Comparison of ENCODE assay signal across 9 cellular contexts in the genomic region with DNA sequence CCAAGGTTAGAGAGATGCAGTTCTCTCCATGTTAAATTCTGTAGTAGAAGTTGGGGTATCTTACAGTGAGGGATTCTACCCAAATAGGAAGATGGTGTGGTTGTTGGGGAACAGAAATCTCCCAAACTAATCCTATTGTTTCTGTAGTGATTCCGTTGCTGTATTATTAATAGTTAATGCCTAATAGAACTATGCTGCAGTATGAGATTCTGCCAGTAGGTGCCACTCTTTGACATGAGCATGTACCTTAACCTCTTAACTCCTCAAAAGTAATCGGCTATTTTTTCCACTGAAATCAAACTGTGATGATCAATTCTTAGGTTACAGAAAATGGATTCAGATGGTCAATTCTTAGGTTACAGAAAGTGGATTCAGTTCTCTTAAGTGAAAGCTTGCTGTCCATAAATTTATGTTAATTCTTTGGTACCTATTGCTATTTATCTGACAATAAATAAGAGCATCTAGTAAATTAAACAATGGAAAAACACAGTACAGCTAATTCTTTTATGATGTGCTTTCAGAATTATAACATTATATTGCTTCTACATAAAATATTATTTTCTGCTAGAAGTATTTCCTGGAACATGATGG.
DNase-seq lines count a peak whose midpoint lies in the region; ATAC-seq, FAIRE-seq and TF ChIP-seq lines count a peak whose summit lies in the region.
"Had no signal": no experiment of that assay in that cellular context is flagged by ENCODE, and none has a peak within 500 bp of the region (broad histone marks: within the 10 kb centered on the region; RNA-seq: fewer than 3 reads in every experiment).

No MANE protein-coding gene starts in this region.

- FAIRE-seq in GM12891 (lab: Jason Lieb, UNC), result no peak

- H3K36me3 ChIP-seq in IMR-90 (ENCODE audit: control insufficient read depth, insufficient read depth, low read length), result no peaks in the 10 kb centered on the region
- no peaks in the 10 kb centered on the region for H3K36me3 ChIP-seq in lower lobe of right lung
- no peaks in the 10 kb centered on the region for H3K36me3 ChIP-seq in tibial nerve

- TF ChIP-seq CTCF in IMR-90 (conservative IDR thresholded peaks at IDR 0.05; ENCODE audit: low read depth, low read length) (peak; percentile 66), lower lobe of right lung (IDR thresholded peaks at IDR 0.05) (peak; percentile 56), tibial nerve (IDR thresholded peaks at IDR 0.05) (no peak)

- TF ChIP-seq RAD21 in IMR-90 (IDR thresholded peaks at IDR 0.05; ENCODE audit: low read length), result peak; percentile 70

- H2BK5ac ChIP-seq in IMR-90 (ENCODE audit: low read depth, low read length, poor library complexity, severe bottlenecking), result no peak overlapping the region

- dilution Hi-C loops in IMR-90 (cut with HindIII; ENCODE audit: low sequenced_read_pairs, unreplicated experiment), result no loop called here

- WGBS in IMR-90 (ENCODE audit: extremely low coverage in 2 of 2, insufficient read length in 1 of 2), 2 experiments, result no CpG with 5 or more reads among the region's 2 CpGs
- 74 to 85% methylated on average over 2 of the region's 2 CpGs for WGBS in tibial nerve, 2 donors

- H4K5ac ChIP-seq in IMR-90 (ENCODE audit: low read depth, low read length), result no peak overlapping the region

- H3K9ac ChIP-seq in IMR-90 (ENCODE audit: low read depth, low read length), result no peak overlapping the region

- H2BK15ac ChIP-seq in IMR-90 (ENCODE audit: low read depth, low read length), result no peak overlapping the region

- H3K27ac ChIP-seq in IMR-90 (ENCODE audit: insufficient read depth, low read length) (no peak overlapping the region), lower lobe of right lung (no peak overlapping the region), tibial nerve (no peak overlapping the region)

- no peak overlapping the region for H4K8ac ChIP-seq in IMR-90 (ENCODE audit: low read depth in 2 of 2, low read length in 2 of 2)

- no peak overlapping the region for H4K91ac ChIP-seq in IMR-90 (ENCODE audit: insufficient read depth, low read depth, low read length)

- no peak overlapping the region for H3K4ac ChIP-seq in IMR-90 (ENCODE audit: low read depth, low read length)

- H3K4me1 ChIP-seq in IMR-90 (ENCODE audit: control insufficient read depth, insufficient read depth, low read length) (peaks cover 3% of the 10 kb centered on the region; the same call in 1 of the 2 replicates), lower lobe of right lung (peaks cover 3% of the 10 kb centered on the region), tibial nerve (no peaks in the 10 kb centered on the region)

- 0 out of 2 replicates have a peak, but pooled peaks cover 4% of the 10 kb centered on the region for H3K9me1 ChIP-seq in IMR-90 (ENCODE audit: insufficient read depth, low read length)

- H3K4me2 ChIP-seq in IMR-90 (ENCODE audit: low read depth, low read length), result no peak overlapping the region

- TF ChIP-seq POLR2A in IMR-90 (IDR thresholded peaks at IDR 0.05; ENCODE audit: low read depth, low read length) (no peak), tibial nerve (IDR thresholded peaks at IDR 0.05) (no peak), GM12891 (IDR thresholded peaks at IDR 0.05; ENCODE audit: low read depth, low read length) (no peak)

- ATAC-seq in IMR-90 (ENCODE audit: low read depth), result peak; percentile 65
- ATAC-seq in lower lobe of right lung, result no peak

- H2AFZ ChIP-seq in IMR-90 (replicated peaks; ENCODE audit: low read length, poor library complexity), result no peak overlapping the region

- H2BK20ac ChIP-seq in IMR-90 (ENCODE audit: low read depth, low read length), result no peak overlapping the region

- H3K56ac ChIP-seq in IMR-90 (ENCODE audit: extremely low read depth, insufficient read depth, low read length), result no peak overlapping the region

- H3K4me3 ChIP-seq in IMR-90 (ENCODE audit: insufficient read depth, low read depth, low read length), result no peak overlapping the region
- no peak overlapping the region for H3K4me3 ChIP-seq in lower lobe of right lung
- H3K4me3 ChIP-seq in tibial nerve, result no peak overlapping the region

- no peaks in the 10 kb centered on the region for H3K27me3 ChIP-seq in IMR-90 (ENCODE audit: control insufficient read depth, insufficient read depth, low read length)
- no peaks in the 10 kb centered on the region for H3K27me3 ChIP-seq in lower lobe of right lung (ENCODE audit: low read depth)
- H3K27me3 ChIP-seq in tibial nerve, result no peaks in the 10 kb centered on the region

- no peaks in the 10 kb centered on the region for H3K79me1 ChIP-seq in IMR-90 (ENCODE audit: low read depth in 1 of 2, low read length in 2 of 2)

- no peak overlapping the region for H3K23ac ChIP-seq in IMR-90 (ENCODE audit: low read depth, low read length)

- intact Hi-C loops in IMR-90 (cut with micrococcal nuclease), result loop anchor here (1.0 kb wide), 2 partner anchors 261 to 265 kb away; no protein-coding TSS in a partner anchor
- intact Hi-C loops in lower lobe of right lung (cut with DNase I), result no loop called here

- CTCF ChIA-PET in IMR-90 (lab: Yijun Ruan, JAX), result interaction anchor here (0.7 to 1.3 kb wide), 2 partner anchors 78 to 261 kb away, joined by 3 to 8 read pairs; no protein-coding TSS in a partner anchor

- POLR2A ChIA-PET in IMR-90 (lab: Charles Lee; ENCODE audit: unreplicated experiment), result no interaction called here

- no peak overlapping the region for H3K18ac ChIP-seq in IMR-90 (ENCODE audit: low read depth, low read length)

- H4K20me1 ChIP-seq in IMR-90 (ENCODE audit: insufficient read depth, low read length), result no peaks in the 10 kb centered on the region

- H3K9me3 ChIP-seq in IMR-90 (ENCODE audit: control insufficient read depth, insufficient read depth, low read length) (peaks cover 6% of the 10 kb centered on the region), lower lobe of right lung (peaks cover 6% of the 10 kb centered on the region), tibial nerve (peaks cover 0 to 18% (median 0%) of the 10 kb centered on the region in 4 donors)

- no peak overlapping the region for H2AK5ac ChIP-seq in IMR-90 (ENCODE audit: low read depth, low read length)

- no TSS peak for BruUV-seq in IMR-90 (replicated peaks; lab: Mats Ljungman, UMichigan)

- in situ Hi-C loops in IMR-90 (cut with MboI; ENCODE audit: low sequenced_read_pairs), result no loop called here

- H2BK120ac ChIP-seq in IMR-90 (ENCODE audit: low read depth, low read length), result no peak overlapping the region

- no peak overlapping the region for H3K14ac ChIP-seq in IMR-90 (replicated peaks; ENCODE audit: low read depth, low read length)

- no peak overlapping the region for H2AK9ac ChIP-seq in IMR-90 (replicated peaks; ENCODE audit: low read depth, low read length, poor library complexity)

- peak; percentile 32 for DNase-seq in CMK (ENCODE audit: low read depth)
- peak; percentile 59 for DNase-seq in IMR-90
- DNase-seq in astrocyte of the hippocampus (ENCODE audit: low read depth, low spot score), result peak; percentile 57
- no peak for DNase-seq in lower lobe of right lung
- no peak for DNase-seq in LoVo (ENCODE audit: low spot score)
- DNase-seq in tibial nerve (ENCODE audit: low spot score in 2 of 2), result no peak
- no peak for DNase-seq in islet precursor cell
- no peak for DNase-seq in GM12891 (ENCODE audit: insufficient read length, low spot score)
- DNase-seq: NCI-H2029 had no signal

- no peak for TF ChIP-seq EP300 in tibial nerve (IDR thresholded peaks at IDR 0.05)

TF ChIP-seq in IMR-90, 13 proteins besides CTCF, POLR2A, EP300 and RAD21:
- TF ChIP-seq MXI1 (IDR thresholded peaks at IDR 0.05; ENCODE audit: borderline replicate concordance, low read depth, low read length) (no peak), RFX5 (IDR thresholded peaks at IDR 0.05; ENCODE audit: low read depth, low read length) (no peak), NFE2L2 (IDR thresholded peaks at IDR 0.05; ENCODE audit: low read depth, low read length) (no peak), SMC3 (IDR thresholded peaks at IDR 0.05; ENCODE audit: low read depth, low read length) (peak; percentile 70)

TF ChIP-seq in GM12891, 5 proteins besides CTCF, POLR2A, EP300 and RAD21:
- no peak for TF ChIP-seq POU2F2 (IDR thresholded peaks at IDR 0.05; ENCODE audit: low read depth, low read length)
- TF ChIP-seq TAF1 (IDR thresholded peaks at IDR 0.05; ENCODE audit: low read depth, low read length), result no peak
- TF ChIP-seq PAX5 (IDR thresholded peaks at IDR 0.05; ENCODE audit: insufficient read depth, low read length, severe bottlenecking), result no peak
- no peak for TF ChIP-seq SPI1 (IDR thresholded peaks at IDR 0.05; ENCODE audit: low read depth, low read length)
- TF ChIP-seq POLR2AphosphoS5 (IDR thresholded peaks at IDR 0.05; ENCODE audit: low read depth, low read length), result no peak
TF ChIP-seq in GM12891: peak in this region for 0.

Comparison
In these comparisons a context has a peak if more than half of its experiments do, and no peak if none do; other contexts are left out.
1. DNase-seq: peak in CMK (single experiment), IMR-90 (single experiment) and astrocyte of the hippocampus (single experiment); none in lower lobe of right lung (single experiment), LoVo (single experiment), tibial nerve (0 of 2), islet precursor cell (single experiment) and GM12891 (single experiment).
2. CTCF ChIP-seq: peak in IMR-90 (single experiment) and lower lobe of right lung (single experiment); none in tibial nerve (0 of 5).